9 cellular contexts compared by ENCODE assay signal in genomic region chr11:72975778-72976520, GRCh38.
DNase-seq lines count a peak whose midpoint lies in the region; ATAC-seq and TF ChIP-seq lines count a peak whose summit lies in the region.
"Had no signal": no experiment of that assay in that cellular context is flagged by ENCODE, and none has a peak within 500 bp of the region (broad histone marks: within the 10 kb centered on the region; RNA-seq: fewer than 3 reads in every experiment).

No MANE protein-coding gene starts in this region.

- no peak overlapping the region for H3K4me2 ChIP-seq in GM23338

- H3K9me3 Mint-ChIP-seq in naive B cell (peaks cover 0 to 16% (median 1%) of the 10 kb centered on the region in 7 donors), GM23338 (peaks cover 6% of the 10 kb centered on the region; the same call in 2 of the 3 replicates)

- DNase-seq in AG10803 (ENCODE audit: low read depth) (peak; percentile 88), NB4 (ENCODE audit: low read depth) (peak; percentile 86), choroid plexus epithelial cell (ENCODE audit: low read depth) (peak; percentile 96), naive B cell (no peak), GM23338 (ENCODE audit: low spot score) (no peak), testis (no peak), DMS79 treated with DMSO at 0.1 percent for 48 hours (lab: John Stamatoyannopoulos, UW) (no peak)

- H3K27me3 Mint-ChIP-seq in naive B cell (no peaks in the 10 kb centered on the region), GM23338 (ENCODE audit: insufficient read depth, low read depth, poor library complexity) (no peaks in the 10 kb centered on the region)

- ATAC-seq in naive B cell (ENCODE audit: low read depth in 2 of 2) (peak in 1 of 2 donors; percentile 42), GM23338 (no peak), GM19467 (IDR thresholded peaks at IDR 0.05; ENCODE audit: unreplicated experiment) (no peak)

- no peaks in the 10 kb centered on the region for H3F3A ChIP-seq in GM23338 (replicated peaks; ENCODE audit: low read depth)

- H3K36me3 Mint-ChIP-seq in naive B cell, result peaks cover 42 to 52% of the 10 kb centered on the region in 2 donors
- peaks cover 6% of the 10 kb centered on the region; the same call in 1 of the 3 replicates for H3K36me3 Mint-ChIP-seq in GM23338 (ENCODE audit: low read depth)

- H3K4me1 Mint-ChIP-seq in naive B cell (peaks cover 48 to 71% (median 62%) of the 10 kb centered on the region in 3 donors), GM23338 (no peaks in the 10 kb centered on the region)

- H3K4me3 Mint-ChIP-seq in naive B cell, result peak overlapping the region in 2 of 8 donors; percentile 26 to 50
- H3K4me3 Mint-ChIP-seq in GM23338, result no peak overlapping the region

- no peaks in the 10 kb centered on the region for H3K36me3 ChIP-seq in GM23338 (ENCODE audit: insufficient read depth)
- H3K36me3 ChIP-seq in testis (ENCODE audit: low read depth, missing control alignments), result no peaks in the 10 kb centered on the region

- no peaks in the 10 kb centered on the region for H3K9me2 ChIP-seq in GM23338 (ENCODE audit: insufficient read depth)

- H3K4me3 ChIP-seq in AG10803 (ENCODE audit: low read length) (no peak overlapping the region), NB4 (ENCODE audit: low read depth, low read length) (no peak overlapping the region), choroid plexus epithelial cell (ENCODE audit: low read depth, low read length) (no peak overlapping the region), GM23338 (no peak overlapping the region), testis (no peak overlapping the region)
- H3K4me3 ChIP-seq: SJSA1 had no signal

- TF ChIP-seq CTCF in AG10803 (conservative IDR thresholded peaks at IDR 0.05; ENCODE audit: low read length) (no peak), NB4 (IDR thresholded peaks at IDR 0.05; ENCODE audit: low read depth, low read length) (no peak), choroid plexus epithelial cell (conservative IDR thresholded peaks at IDR 0.05; ENCODE audit: low read depth, low read length) (no peak), GM23338 (conservative IDR thresholded peaks at IDR 0.05; ENCODE audit: low read depth in 2 of 2) (no peak), testis (IDR thresholded peaks at IDR 0.05) (no peak)

- no peaks in the 10 kb centered on the region for H4K20me1 ChIP-seq in GM23338 (replicated peaks; ENCODE audit: insufficient read depth)

- no peak for TF ChIP-seq POLR2A in NB4 (IDR thresholded peaks at IDR 0.05; ENCODE audit: extremely low read depth, insufficient read length)
- no peak for TF ChIP-seq POLR2A in testis (IDR thresholded peaks at IDR 0.05)

- H3K79me2 ChIP-seq in GM23338 (replicated peaks; ENCODE audit: insufficient read depth), result no peaks in the 10 kb centered on the region

- H3K27ac ChIP-seq in GM23338 (ENCODE audit: low read depth), result no peak overlapping the region
- H3K27ac ChIP-seq in testis, result no peak overlapping the region
- H3K27ac ChIP-seq: SJSA1 had no signal

- no peak overlapping the region for H2AFZ ChIP-seq in GM23338

- intact Hi-C loops in testis (cut with DNase I; ENCODE audit: low total_unique reads), result no loop called here

- WGBS in testis, 2 donors, result 45 to 67% methylated on average over 2 to 3 of the region's 3 CpGs

- H3K4me1 ChIP-seq in GM23338 (ENCODE audit: insufficient read depth) (no peaks in the 10 kb centered on the region), testis (peaks cover 11% of the 10 kb centered on the region)
- H3K4me1 ChIP-seq: SJSA1 had no signal

- H3K27me3 ChIP-seq in GM23338 (ENCODE audit: insufficient read depth), result no peaks in the 10 kb centered on the region
- no peaks in the 10 kb centered on the region for H3K27me3 ChIP-seq in testis
- H3K27me3 ChIP-seq: SJSA1 had no signal

- no peaks in the 10 kb centered on the region for H3K9me3 ChIP-seq in testis
- H3K9me3 ChIP-seq: SJSA1 had no signal

- H3K27ac Mint-ChIP-seq in naive B cell, result peak overlapping the region in 5 of 6 donors; percentile 30 to 72 (median 69)
- H3K27ac Mint-ChIP-seq in GM23338, result no peak overlapping the region

TF ChIP-seq in GM23338, 12 proteins besides CTCF, POLR2A, EP300 and RAD21 (continues in another document):
- TF ChIP-seq ZNF114 (CRISPR knock-in tag; IDR thresholded peaks at IDR 0.05) (no peak), REST (IDR thresholded peaks at IDR 0.05; ENCODE audit: unreplicated experiment) (no peak), POLR2AphosphoS5 (IDR thresholded peaks at IDR 0.05; ENCODE audit: low read depth) (no peak), ETS1 (IDR thresholded peaks at IDR 0.05) (no peak)

Comparison
In these comparisons a context has a peak if more than half of its experiments do, and no peak if none do; other contexts are left out.
1. DNase-seq: peak in AG10803 (single experiment), NB4 (single experiment) and choroid plexus epithelial cell (single experiment); none in naive B cell (single experiment), GM23338 (single experiment), testis (single experiment) and DMS79 treated with DMSO at 0.1 percent for 48 hours (single experiment).